In genomic region chr2:176546550-176546949, GRCh38 we compare ENCODE assay signal across 28 cellular contexts.
"Had no signal": no experiment of that assay in that cellular context is flagged by ENCODE, and none has a peak within 500 bp of the region (broad histone marks: within the 10 kb centered on the region; RNA-seq: fewer than 3 reads in every experiment).

No MANE protein-coding gene starts in this region.

- H3K27ac ChIP-seq: neutrophil, pancreas, prostate gland, right lobe of liver, sigmoid colon, suprapubic skin, testis, tibial artery, transverse colon, upper lobe of right lung, uterus had no signal

- H3K27me3 ChIP-seq: right lobe of liver, sigmoid colon, suprapubic skin, testis, tibial artery, transverse colon, uterus had no signal

- H3K27me3 Mint-ChIP-seq: stimulated activated memory B cell treated with anti-CD40 and anti-IgM and Interleukin-4, amounts not matched to agents 10 μg/mL and 1 μg/mL and 100 μg/mL, for 72 hours had no signal

- H3K27ac Mint-ChIP-seq: naive thymus-derived CD4-positive, alpha-beta T cell; natural killer cell; stimulated activated memory B cell treated with anti-CD40 and anti-IgM and Interleukin-4, amounts not matched to agents 10 μg/mL and 1 μg/mL and 100 μg/mL, for 72 hours; stimulated activated naive CD8-positive, alpha-beta T cell treated with anti-CD3 and anti-CD28 coated beads, Interleukin-15, Interleukin-2, amounts not matched to agents 100 ng/mL and 50 ng/mL, for 24 hours; type B pancreatic cell had no signal

- ATAC-seq: naive thymus-derived CD4-positive, alpha-beta T cell; natural killer cell; pancreas; right cardiac atrium; right lobe of liver; stimulated activated memory B cell treated with anti-CD40 and anti-IgM and Interleukin-4, amounts not matched to agents 10 μg/mL and 1 μg/mL and 100 μg/mL, for 72 hours; upper lobe of right lung had no signal

- DNase-seq: naive thymus-derived CD4-positive, alpha-beta T cell; natural killer cell; nucleus accumbens; pancreas; right cardiac atrium; right lobe of liver; sigmoid colon; small intestine; stimulated activated CD4-positive, alpha-beta T cell treated with anti-CD3 and anti-CD28 coated beads, Interleukin-15, amount 100 ng/mL, for 24 hours; stimulated activated CD4-positive, alpha-beta T cell treated with anti-CD3 and anti-CD28 coated beads, Interleukin-2, amount 100 ng/mL, for 24 hours; stimulated activated CD4-positive, alpha-beta T cell treated with anti-CD3 and anti-CD28 coated beads, Interleukin-2, amount 100 ng/mL, for 48 hours; stimulated activated CD4-positive, alpha-beta T cell treated with anti-CD3 and anti-CD28 coated beads, Interleukin-4, amount 100 ng/mL, for 4 hours; stimulated activated CD8-positive, alpha-beta memory T cell treated with anti-CD3 and anti-CD28 coated beads, Interleukin-4, amount 100 ng/mL, for 48 hours; stimulated activated naive CD4-positive, alpha-beta T cell; substantia nigra; testis; tibial artery; transverse colon; upper lobe of right lung; uterus had no signal

- H3K9me3 ChIP-seq: neutrophil, pancreas, prostate gland, right lobe of liver, sigmoid colon, suprapubic skin, testis, tibial artery, transverse colon, upper lobe of right lung, uterus had no signal

- H3K4me3 Mint-ChIP-seq: naive thymus-derived CD4-positive, alpha-beta T cell; natural killer cell; nephron; neural crest cell; stimulated activated memory B cell treated with anti-CD40 and anti-IgM and Interleukin-4, amounts not matched to agents 10 μg/mL and 1 μg/mL and 100 μg/mL, for 72 hours; stimulated activated naive CD8-positive, alpha-beta T cell treated with anti-CD3 and anti-CD28 coated beads, Interleukin-15, Interleukin-2, amounts not matched to agents 100 ng/mL and 50 ng/mL, for 24 hours; type B pancreatic cell had no signal

- H3K9me3 Mint-ChIP-seq: naive thymus-derived CD4-positive, alpha-beta T cell; natural killer cell; nephron; neural crest cell; stimulated activated memory B cell treated with anti-CD40 and anti-IgM and Interleukin-4, amounts not matched to agents 10 μg/mL and 1 μg/mL and 100 μg/mL, for 72 hours; stimulated activated naive CD8-positive, alpha-beta T cell treated with anti-CD3 and anti-CD28 coated beads, Interleukin-15, Interleukin-2, amounts not matched to agents 100 ng/mL and 50 ng/mL, for 24 hours; type B pancreatic cell had no signal

- H3K4me3 ChIP-seq: pancreas, prostate gland, right lobe of liver, sigmoid colon, suprapubic skin, testis, tibial artery, transverse colon, upper lobe of right lung, uterus had no signal

- H3K36me3 ChIP-seq: neutrophil, pancreas, prostate gland, right lobe of liver, sigmoid colon, suprapubic skin, tibial artery, transverse colon, upper lobe of right lung, uterus had no signal

- H3K4me1 Mint-ChIP-seq: naive thymus-derived CD4-positive, alpha-beta T cell; natural killer cell; stimulated activated memory B cell treated with anti-CD40 and anti-IgM and Interleukin-4, amounts not matched to agents 10 μg/mL and 1 μg/mL and 100 μg/mL, for 72 hours had no signal
